Comparison of ENCODE assay signal across 26 cellular contexts in genomic region chr3:81476652-81477051, GRCh38.
"Had no signal": no experiment of that assay in that cellular context is flagged by ENCODE, and none has a peak within 500 bp of the region (broad histone marks: within the 10 kb centered on the region; RNA-seq: fewer than 3 reads in every experiment).

No MANE protein-coding gene starts in this region.

- DNase-seq: activated CD4-positive, alpha-beta T cell treated with anti-CD3 and anti-CD28 coated beads, Interleukin-2, amount 10 ng/mL, durations not matched to agents 7 days and 5 days; activated CD4-positive, CD25-positive, alpha-beta regulatory T cell treated with anti-CD3 and anti-CD28 coated beads, Interleukin-2, amount 50 U/mL, for 72 hours; activated CD8-positive, alpha-beta T cell treated with anti-CD3 and anti-CD28 coated beads for 36 hours; activated gamma-delta T cell treated with Interleukin-2 at 50 U/mL for 16 hours; activated naive CD4-positive, alpha-beta T cell treated with anti-CD3 and anti-CD28 coated beads, Interleukin-2, amount 50 U/mL, for 16 hours; activated T-cell treated with anti-CD3 and anti-CD28 coated beads, Interleukin-2, amount 50 U/mL, for 4 hours; amniotic stem cell; brain microvascular endothelial cell; effector memory CD8-positive, alpha-beta T cell; erythroblast; gastrocnemius medialis; head of caudate nucleus; hippocampal formation; left cardiac atrium; mammary epithelial cell; nucleus accumbens; pancreas; stimulated activated CD4-positive, alpha-beta T cell treated with anti-CD3 and anti-CD28 coated beads, Interleukin-15, amount 100 ng/mL, for 24 hours; stimulated activated CD4-positive, alpha-beta T cell treated with anti-CD3 and anti-CD28 coated beads, Interleukin-2, amount 100 ng/mL, for 24 hours; stimulated activated naive B cell treated with anti-CD40 and anti-IgM and Interleukin-4, amounts not matched to agents 10 μg/mL and 1 μg/mL and 100 μg/mL, for 72 hours; stomach; T-helper 9 cell; thyroid gland; upper lobe of right lung had no signal

- H3K27ac ChIP-seq: brain microvascular endothelial cell, coronary artery, gastrocnemius medialis, pancreas, prostate gland, stomach, thyroid gland, upper lobe of right lung had no signal

- H3K27me3 ChIP-seq: brain microvascular endothelial cell, gastrocnemius medialis, pancreas, stomach, thyroid gland, upper lobe of right lung had no signal

- H3K4me1 ChIP-seq: gastrocnemius medialis, pancreas, prostate gland, stomach, thyroid gland, upper lobe of right lung had no signal

- H3K9me3 ChIP-seq: gastrocnemius medialis, pancreas, prostate gland, stomach, thyroid gland, upper lobe of right lung had no signal

- H3K36me3 ChIP-seq: brain microvascular endothelial cell, gastrocnemius medialis, pancreas, prostate gland, stomach, thyroid gland, upper lobe of right lung had no signal

- H3K4me3 ChIP-seq: coronary artery, gastrocnemius medialis, pancreas, prostate gland, stomach, thyroid gland, upper lobe of right lung had no signal
